In the genomic region with DNA sequence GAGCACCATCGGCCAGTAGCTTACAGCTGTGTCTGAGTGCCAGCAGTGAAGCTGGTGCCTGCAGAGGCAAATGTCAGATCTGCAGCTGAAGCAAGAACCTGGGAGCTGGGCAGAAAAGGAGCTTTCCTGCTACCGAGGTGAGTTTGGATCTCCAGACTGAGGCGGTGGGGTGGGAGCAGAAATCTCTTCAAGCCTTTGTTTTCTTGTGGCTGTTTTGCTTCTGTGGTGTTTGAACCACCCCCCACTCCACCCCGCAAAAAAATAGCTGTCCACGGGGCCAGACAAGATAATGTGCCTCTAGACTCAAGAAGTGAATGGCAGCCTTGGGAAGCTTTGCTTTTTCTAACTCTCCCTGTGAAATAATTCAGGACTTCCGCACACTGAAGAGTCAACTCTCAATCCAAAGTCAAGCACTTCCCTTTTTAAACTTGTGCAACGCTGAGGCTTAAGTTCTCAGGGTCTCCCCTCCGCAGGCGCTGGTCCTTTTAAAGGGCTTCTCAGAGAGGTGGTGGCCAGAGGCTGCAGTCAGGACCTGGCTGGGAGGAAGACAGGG, we compare ENCODE assay signal across 8 cellular contexts.
DNase-seq lines count a peak whose midpoint lies in the region; ATAC-seq and TF ChIP-seq lines count a peak whose summit lies in the region.

No MANE protein-coding gene starts in this region.

- H3K36me3 Mint-ChIP-seq in stimulated activated effector memory CD8-positive, alpha-beta T cell treated with anti-CD3 and anti-CD28 coated beads, Interleukin-12 subunit alpha, Interleukin-12 subunit beta, amount 100 ng/mL, for 72 hours, result no peaks in the 10 kb centered on the region

- peaks cover 0 to 3% (median 0%) of the 10 kb centered on the region in 12 donors for H3K9me3 ChIP-seq in heart left ventricle

- TF ChIP-seq POLR2A in heart left ventricle (IDR thresholded peaks at IDR 0.05), result no peak

- peak overlapping the region; percentile 13 to 57 (median 43) for H3K4me3 ChIP-seq in heart left ventricle

- peak overlapping the region; percentile 74 for H3K4me3 Mint-ChIP-seq in stimulated activated effector memory CD8-positive, alpha-beta T cell treated with anti-CD3 and anti-CD28 coated beads, Interleukin-12 subunit alpha, Interleukin-12 subunit beta, amount 100 ng/mL, for 72 hours

- no peak overlapping the region for H3K27ac ChIP-seq in heart left ventricle

- H3K4me1 ChIP-seq in heart left ventricle, result peaks cover 0 to 19% (median 3%) of the 10 kb centered on the region in 12 donors

- H3K4me1 Mint-ChIP-seq in stimulated activated effector memory CD8-positive, alpha-beta T cell treated with anti-CD3 and anti-CD28 coated beads, Interleukin-12 subunit alpha, Interleukin-12 subunit beta, amount 100 ng/mL, for 72 hours, result peaks cover 33% of the 10 kb centered on the region

- H3K9me3 Mint-ChIP-seq in stimulated activated effector memory CD8-positive, alpha-beta T cell treated with anti-CD3 and anti-CD28 coated beads, Interleukin-12 subunit alpha, Interleukin-12 subunit beta, amount 100 ng/mL, for 72 hours, result no peaks in the 10 kb centered on the region

- DNase-seq in SIG-M5 treated with dmso at 0.1 percent for 504 hours (lab: John Stamatoyannopoulos, UW; ENCODE audit: unreplicated experiment) (peak; percentile 93), heart left ventricle (no peak), NCI-H524 (lab: John Stamatoyannopoulos, UW) (no peak), NCI-H1694 treated with DMSO at 0.1 percent for 48 hours (lab: John Stamatoyannopoulos, UW) (no peak), iPS-NIHi11 (ENCODE audit: low spot score) (no peak)
- DNase-seq in stimulated activated effector memory CD8-positive, alpha-beta T cell treated with anti-CD3 and anti-CD28 coated beads, Interleukin-12 subunit alpha, Interleukin-12 subunit beta, amount 100 ng/mL, for 72 hours (ENCODE audit: low spot score in 2 of 2), result peak in 1 of 2 donors; percentile 43

- ATAC-seq in HG02623 (IDR thresholded peaks at IDR 0.05; ENCODE audit: unreplicated experiment), result peak; percentile 7
- ATAC-seq in heart left ventricle, result peak in 2 of 4 donors; percentile 31 to 34
- no peak for ATAC-seq in stimulated activated effector memory CD8-positive, alpha-beta T cell treated with anti-CD3 and anti-CD28 coated beads, Interleukin-12 subunit alpha, Interleukin-12 subunit beta, amount 100 ng/mL, for 72 hours
- no peak for ATAC-seq in HG03442 (IDR thresholded peaks at IDR 0.05; ENCODE audit: unreplicated experiment)

- H3K27ac Mint-ChIP-seq in stimulated activated effector memory CD8-positive, alpha-beta T cell treated with anti-CD3 and anti-CD28 coated beads, Interleukin-12 subunit alpha, Interleukin-12 subunit beta, amount 100 ng/mL, for 72 hours, result no peak overlapping the region

- 12 to 28% (median 24%) methylated on average over 6 to 9 of the region's 9 CpGs for WGBS in heart left ventricle, 4 donors

- H3K27me3 ChIP-seq in heart left ventricle, result peaks cover 16 to 72% (median 29%) of the 10 kb centered on the region in 9 donors

- intact Hi-C loops in heart left ventricle (cut with DNase I), result no loop called here

- TF ChIP-seq CTCF in heart left ventricle (IDR thresholded peaks at IDR 0.05), result no peak

- H3K36me3 ChIP-seq in heart left ventricle, result no peaks in the 10 kb centered on the region
